ENCODE assay signal across 24 cellular contexts in genomic region chr6:130758818-130759217, GRCh38.
DNase-seq lines count a peak whose midpoint lies in the region; ATAC-seq, FAIRE-seq and TF ChIP-seq lines count a peak whose summit lies in the region.
"Had no signal": no experiment of that assay in that cellular context is flagged by ENCODE, and none has a peak within 500 bp of the region (broad histone marks: within the 10 kb centered on the region; RNA-seq: fewer than 3 reads in every experiment).

No MANE protein-coding gene starts in this region.

- no peak overlapping the region for H2AFZ ChIP-seq in neural progenitor cell (replicated peaks)

- peak; percentile 42 for DNase-seq in activated CD8-positive, alpha-beta T cell treated with anti-CD3 and anti-CD28 coated beads, Interleukin-2, amount 10 ng/mL, durations not matched to agents 7 days and 5 days
- DNase-seq in activated CD8-positive, alpha-beta T cell treated with anti-CD3 and anti-CD28 coated beads for 36 hours = no peak
- DNase-seq in CD4-positive, alpha-beta memory T cell = peak in 3 of 5 donors; percentile 15 to 30 (median 29)
- DNase-seq in effector memory CD8-positive, alpha-beta T cell = peak in 1 of 3 experiments; percentile 5
- DNase-seq in small intestine (peak; percentile 17), neural progenitor cell (ENCODE audit: low spot score) (no peak), glutamatergic neuron (no peak)
- DNase-seq: Caco-2; CD4-positive, alpha-beta T cell; DMS79; EL; GDM1; NCI-H1092; NCI-H1417 treated with DMSO at 0.1 percent for 48 hours; NCI-H1694 treated with DMSO at 0.1 percent for 48 hours; NCI-H2081; NCI-H2227 treated with DMSO at 0.1 percent for 48 hours; NCI-H510A; NCI-H69; Right ventricle myocardium superior; RPMI8226 had no signal

- H4K20me1 ChIP-seq in neural progenitor cell (ENCODE audit: low read depth) = no peaks in the 10 kb centered on the region

- no peaks in the 10 kb centered on the region for H3K36me3 ChIP-seq in CD4-positive, alpha-beta memory T cell (ENCODE audit: insufficient read depth, low read length)
- H3K36me3 ChIP-seq in small intestine (ENCODE audit: control insufficient read depth in 2 of 2, insufficient read depth in 2 of 2, low read length in 2 of 2) (no peaks in the 10 kb centered on the region), neural progenitor cell (no peaks in the 10 kb centered on the region)
- H3K36me3 ChIP-seq: SJSA1 had no signal

- peak overlapping the region; percentile 71 for H3K27ac Mint-ChIP-seq in activated CD8-positive, alpha-beta T cell treated with anti-CD3 and anti-CD28 coated beads, Interleukin-2, amount 10 ng/mL, durations not matched to agents 7 days and 5 days
- no peak overlapping the region for H3K27ac Mint-ChIP-seq in activated CD8-positive, alpha-beta T cell treated with anti-CD3 and anti-CD28 coated beads for 36 hours
- H3K27ac Mint-ChIP-seq in CD4-positive, alpha-beta memory T cell = peak overlapping the region in 2 of 7 donors; percentile 5 to 17
- peak overlapping the region in 1 of 2 donors; percentile 79 for H3K27ac Mint-ChIP-seq in effector memory CD8-positive, alpha-beta T cell
- H3K27ac Mint-ChIP-seq in neural progenitor cell = no peak overlapping the region
- H3K27ac Mint-ChIP-seq in glutamatergic neuron (ENCODE audit: unreplicated experiment) = no peak overlapping the region
- H3K27ac Mint-ChIP-seq: CD4-positive, alpha-beta T cell had no signal

- peak overlapping the region; percentile 6 for H3K4me3 Mint-ChIP-seq in activated CD8-positive, alpha-beta T cell treated with anti-CD3 and anti-CD28 coated beads, Interleukin-2, amount 10 ng/mL, durations not matched to agents 7 days and 5 days
- H3K4me3 Mint-ChIP-seq in activated CD8-positive, alpha-beta T cell treated with anti-CD3 and anti-CD28 coated beads for 36 hours = no peak overlapping the region
- H3K4me3 Mint-ChIP-seq in CD4-positive, alpha-beta memory T cell = peak overlapping the region in 5 of 8 donors; percentile 15 to 66 (median 48)
- H3K4me3 Mint-ChIP-seq in effector memory CD8-positive, alpha-beta T cell = peak overlapping the region in 1 of 2 donors; percentile 26
- H3K4me3 Mint-ChIP-seq in neural progenitor cell = no peak overlapping the region
- H3K4me3 Mint-ChIP-seq in glutamatergic neuron (ENCODE audit: unreplicated experiment) = no peak overlapping the region
- H3K4me3 Mint-ChIP-seq: CD4-positive, alpha-beta T cell had no signal

- intact Hi-C loops in activated CD8-positive, alpha-beta T cell treated with anti-CD3 and anti-CD28 coated beads for 36 hours (cut with micrococcal nuclease) = no loop called here
- intact Hi-C loops in CD4-positive, alpha-beta memory T cell (cut with micrococcal nuclease) = no loop called here

- POLR2A ChIA-PET in activated CD8-positive, alpha-beta T cell treated with anti-CD3 and anti-CD28 coated beads, Interleukin-2, amount 10 ng/mL, durations not matched to agents 7 days and 5 days (lab: Charles Lee) = no interaction called here
- POLR2A ChIA-PET in activated CD8-positive, alpha-beta T cell treated with anti-CD3 and anti-CD28 coated beads for 36 hours (lab: Charles Lee) = no interaction called here
- POLR2A ChIA-PET in CD4-positive, alpha-beta memory T cell (lab: Charles Lee; ENCODE audit: partially characterized antibody) = no interaction called here

- peaks cover 13% of the 10 kb centered on the region for H3K36me3 Mint-ChIP-seq in activated CD8-positive, alpha-beta T cell treated with anti-CD3 and anti-CD28 coated beads, Interleukin-2, amount 10 ng/mL, durations not matched to agents 7 days and 5 days (ENCODE audit: low read depth)
- H3K36me3 Mint-ChIP-seq in activated CD8-positive, alpha-beta T cell treated with anti-CD3 and anti-CD28 coated beads for 36 hours (ENCODE audit: low read depth) = no peaks in the 10 kb centered on the region
- no peaks in the 10 kb centered on the region for H3K36me3 Mint-ChIP-seq in CD4-positive, alpha-beta memory T cell
- H3K36me3 Mint-ChIP-seq in effector memory CD8-positive, alpha-beta T cell (ENCODE audit: insufficient read depth) = peaks cover 3% of the 10 kb centered on the region
- H3K36me3 Mint-ChIP-seq in neural progenitor cell (no peaks in the 10 kb centered on the region), glutamatergic neuron (ENCODE audit: unreplicated experiment) (no peaks in the 10 kb centered on the region)

- H3F3A ChIP-seq in neural progenitor cell (ENCODE audit: low read depth) = no peaks in the 10 kb centered on the region

- H3K9me3 Mint-ChIP-seq in activated CD8-positive, alpha-beta T cell treated with anti-CD3 and anti-CD28 coated beads, Interleukin-2, amount 10 ng/mL, durations not matched to agents 7 days and 5 days (ENCODE audit: insufficient read depth) = peaks cover 10% of the 10 kb centered on the region
- H3K9me3 Mint-ChIP-seq in activated CD8-positive, alpha-beta T cell treated with anti-CD3 and anti-CD28 coated beads for 36 hours = no peaks in the 10 kb centered on the region
- peaks cover 0 to 4% (median 0%) of the 10 kb centered on the region in 8 donors for H3K9me3 Mint-ChIP-seq in CD4-positive, alpha-beta memory T cell
- H3K9me3 Mint-ChIP-seq in effector memory CD8-positive, alpha-beta T cell = no peaks in the 10 kb centered on the region
- H3K9me3 Mint-ChIP-seq in neural progenitor cell (peaks cover 2% of the 10 kb centered on the region), glutamatergic neuron (ENCODE audit: unreplicated experiment) (no peaks in the 10 kb centered on the region)
- H3K9me3 Mint-ChIP-seq: CD4-positive, alpha-beta T cell had no signal

- H3K9me3 ChIP-seq in CD4-positive, alpha-beta memory T cell (ENCODE audit: control insufficient read depth in 1 of 2, low read length in 2 of 2) = no peaks in the 10 kb centered on the region
- H3K9me3 ChIP-seq in small intestine (ENCODE audit: control insufficient read depth, low read depth) (no peaks in the 10 kb centered on the region), neural progenitor cell (ENCODE audit: low read depth) (no peaks in the 10 kb centered on the region)
- H3K9me3 ChIP-seq: Caco-2, SJSA1 had no signal

- peaks cover 23% of the 10 kb centered on the region for H3K4me1 Mint-ChIP-seq in activated CD8-positive, alpha-beta T cell treated with anti-CD3 and anti-CD28 coated beads, Interleukin-2, amount 10 ng/mL, durations not matched to agents 7 days and 5 days (ENCODE audit: low read depth)
- peaks cover 5% of the 10 kb centered on the region for H3K4me1 Mint-ChIP-seq in activated CD8-positive, alpha-beta T cell treated with anti-CD3 and anti-CD28 coated beads for 36 hours (ENCODE audit: low read depth)
- peaks cover 4 to 21% (median 11%) of the 10 kb centered on the region in 4 donors for H3K4me1 Mint-ChIP-seq in CD4-positive, alpha-beta memory T cell
- peaks cover 9 to 14% of the 10 kb centered on the region in 2 donors for H3K4me1 Mint-ChIP-seq in effector memory CD8-positive, alpha-beta T cell (ENCODE audit: low read depth in 2 of 2)
- H3K4me1 Mint-ChIP-seq in neural progenitor cell (no peaks in the 10 kb centered on the region), glutamatergic neuron (ENCODE audit: low read depth, unreplicated experiment) (peaks cover 5% of the 10 kb centered on the region)

- FAIRE-seq in small intestine (lab: Jason Lieb, UNC) = no peak
- FAIRE-seq: GM12891 had no signal

- H3K4me1 ChIP-seq in CD4-positive, alpha-beta memory T cell (ENCODE audit: insufficient read depth, low read length) = peaks cover 10% of the 10 kb centered on the region
- H3K4me1 ChIP-seq in small intestine (ENCODE audit: control insufficient read depth in 2 of 2, insufficient read depth in 1 of 2, low read depth in 1 of 2, low read length in 1 of 2) (no peaks in the 10 kb centered on the region), neural progenitor cell (no peaks in the 10 kb centered on the region)
- H3K4me1 ChIP-seq: Caco-2, SJSA1 had no signal

- no peak overlapping the region for H3K4me2 ChIP-seq in neural progenitor cell

- CTCF ChIA-PET in activated CD8-positive, alpha-beta T cell treated with anti-CD3 and anti-CD28 coated beads, Interleukin-2, amount 10 ng/mL, durations not matched to agents 7 days and 5 days (lab: Charles Lee) = interaction anchor here (1.3 to 2.6 kb wide), 2 partner anchors 57 to 60 kb away, joined by 3 to 7 read pairs; no protein-coding TSS in a partner anchor
- CTCF ChIA-PET in activated CD8-positive, alpha-beta T cell treated with anti-CD3 and anti-CD28 coated beads for 36 hours (lab: Charles Lee) = no interaction called here
- CTCF ChIA-PET in CD4-positive, alpha-beta memory T cell (lab: Charles Lee; ENCODE audit: partially characterized antibody) = interaction anchor here (1.2 to 1.7 kb wide), 2 partner anchors 60 to 436 kb away, joined by 3 to 7 read pairs; no protein-coding TSS in a partner anchor

- H3K27ac ChIP-seq in CD4-positive, alpha-beta memory T cell (ENCODE audit: low read depth, low read length) = no peak overlapping the region
- H3K27ac ChIP-seq in small intestine (ENCODE audit: low read depth in 1 of 2, low read length in 1 of 2) (no peak overlapping the region), neural progenitor cell (no peak overlapping the region)
- H3K27ac ChIP-seq: HL-60, SJSA1 had no signal

- no peak overlapping the region for H3K9ac ChIP-seq in neural progenitor cell

- H3K4me3 ChIP-seq in CD4-positive, alpha-beta memory T cell (ENCODE audit: low read length in 2 of 2) = no peak overlapping the region
- H3K4me3 ChIP-seq in small intestine (ENCODE audit: low read depth in 1 of 2, low read length in 2 of 2) (no peak overlapping the region), neural progenitor cell (no peak overlapping the region)
- H3K4me3 ChIP-seq: SJSA1 had no signal

- peaks cover 10% of the 10 kb centered on the region for H3K27me3 Mint-ChIP-seq in activated CD8-positive, alpha-beta T cell treated with anti-CD3 and anti-CD28 coated beads, Interleukin-2, amount 10 ng/mL, durations not matched to agents 7 days and 5 days (ENCODE audit: low read depth)
- H3K27me3 Mint-ChIP-seq in activated CD8-positive, alpha-beta T cell treated with anti-CD3 and anti-CD28 coated beads for 36 hours = no peaks in the 10 kb centered on the region
- peaks cover 0 to 2% of the 10 kb centered on the region in 2 donors for H3K27me3 Mint-ChIP-seq in CD4-positive, alpha-beta memory T cell
- H3K27me3 Mint-ChIP-seq in effector memory CD8-positive, alpha-beta T cell = peaks cover 0 to 7% of the 10 kb centered on the region in 2 donors
- H3K27me3 Mint-ChIP-seq in neural progenitor cell (ENCODE audit: insufficient read depth, low read depth) (peaks cover 5% of the 10 kb centered on the region), glutamatergic neuron (ENCODE audit: unreplicated experiment) (no peaks in the 10 kb centered on the region)
- H3K27me3 Mint-ChIP-seq: CD4-positive, alpha-beta T cell had no signal

- no peaks in the 10 kb centered on the region for H3K79me2 ChIP-seq in neural progenitor cell (ENCODE audit: low read depth)

- WGBS in small intestine, 3 donors = 66 to 88% (median 81%) methylated on average over 3 of the region's 3 CpGs

- no peak for ATAC-seq in activated CD8-positive, alpha-beta T cell treated with anti-CD3 and anti-CD28 coated beads, Interleukin-2, amount 10 ng/mL, durations not matched to agents 7 days and 5 days
- ATAC-seq in activated CD8-positive, alpha-beta T cell treated with anti-CD3 and anti-CD28 coated beads for 36 hours = no peak
- ATAC-seq in effector memory CD8-positive, alpha-beta T cell (replicated peaks) = peak; percentile 85

- H3K27me3 ChIP-seq in CD4-positive, alpha-beta memory T cell (ENCODE audit: insufficient read depth, low read length) = no peaks in the 10 kb centered on the region
- H3K27me3 ChIP-seq in small intestine (ENCODE audit: control insufficient read depth in 2 of 2, insufficient read depth in 2 of 2, low read length in 2 of 2) (no peaks in the 10 kb centered on the region), neural progenitor cell (no peaks in the 10 kb centered on the region)
- H3K27me3 ChIP-seq: SJSA1 had no signal

- TF ChIP-seq CTCF in activated CD8-positive, alpha-beta T cell treated with anti-CD3 and anti-CD28 coated beads for 36 hours (IDR thresholded peaks at IDR 0.05) = no peak
- no peak for TF ChIP-seq CTCF in neural progenitor cell (IDR thresholded peaks at IDR 0.05)
- TF ChIP-seq CTCF in glutamatergic neuron (IDR thresholded peaks at IDR 0.05; ENCODE audit: partially characterized antibody, unreplicated experiment) = no peak

Comparison
In these comparisons a context has a peak if more than half of its experiments do, and no peak if none do; other contexts are left out.
1. DNase-seq: peak in activated CD8-positive, alpha-beta T cell treated with anti-CD3 and anti-CD28 coated beads, Interleukin-2, amount 10 ng/mL, durations not matched to agents 7 days and 5 days (single experiment), CD4-positive, alpha-beta memory T cell (3 of 5) and small intestine (single experiment); none in activated CD8-positive, alpha-beta T cell treated with anti-CD3 and anti-CD28 coated beads for 36 hours (single experiment), neural progenitor cell (single experiment) and glutamatergic neuron (single experiment).
2. H3K4me3 Mint-ChIP-seq: peak in activated CD8-positive, alpha-beta T cell treated with anti-CD3 and anti-CD28 coated beads, Interleukin-2, amount 10 ng/mL, durations not matched to agents 7 days and 5 days (single experiment) and CD4-positive, alpha-beta memory T cell (5 of 8); none in activated CD8-positive, alpha-beta T cell treated with anti-CD3 and anti-CD28 coated beads for 36 hours (single experiment), neural progenitor cell (single experiment) and glutamatergic neuron (single experiment).